In genomic region chr15:38554354-38554753, GRCh38 we compare ENCODE assay signal across 9 cellular contexts. TPM values are rescaled to one million over a fixed set of nuclear protein-coding genes. Genes with fewer than 3 reads are reported as not detected.
A peak's percentile ranks its signal among the peaks of the same experiment; 100 is the strongest.
DNase-seq lines count a peak whose midpoint lies in the region; ATAC-seq, FAIRE-seq and TF ChIP-seq lines count a peak whose summit lies in the region.
"Had no signal": no experiment of that assay in that cellular context is flagged by ENCODE, and none has a peak within 500 bp of the region (broad histone marks: within the 10 kb centered on the region; RNA-seq: fewer than 3 reads in every experiment).

No MANE protein-coding gene starts in this region.

- ATAC-seq in GM18498 (IDR thresholded peaks at IDR 0.05; ENCODE audit: unreplicated experiment): peak; percentile 56
- peak; percentile 56 for ATAC-seq in GM21619 (IDR thresholded peaks at IDR 0.05; ENCODE audit: unreplicated experiment)
- peak; percentile 39 to 86 (median 60) for ATAC-seq in T-cell (replicated peaks in 1 of 4)

- DNase-seq in T-cell (peak in 9 of 34 experiments; percentile 20 to 46 (median 26)), kidney glomerular epithelial cell (lab: John Stamatoyannopoulos, UW) (peak; percentile 81), putamen (ENCODE audit: low spot score) (no peak), NCI-H2227 (lab: John Stamatoyannopoulos, UW; ENCODE audit: unreplicated experiment) (no peak), HTR-8/SVneo (ENCODE audit: insufficient read length, low spot score) (no peak), type B pancreatic cell (ENCODE audit: extremely low spot score, unreplicated experiment) (no peak)
- DNase-seq: DND-41 had no signal

- H3K27ac Mint-ChIP-seq in T-cell: peak overlapping the region; percentile 94 to 98
- H3K27ac Mint-ChIP-seq in type B pancreatic cell: no peak overlapping the region

- H3K9me3 Mint-ChIP-seq in T-cell (no peaks in the 10 kb centered on the region), type B pancreatic cell (no peaks in the 10 kb centered on the region)

- H3K4me1 Mint-ChIP-seq in T-cell (peaks cover 90 to 92% (median 91%) of the 10 kb centered on the region in 3 donors), type B pancreatic cell (ENCODE audit: unreplicated experiment) (peaks cover 21% of the 10 kb centered on the region)

- peak overlapping the region in 2 of 3 donors; percentile 32 to 87 for H3K4me3 Mint-ChIP-seq in T-cell
- H3K4me3 Mint-ChIP-seq in type B pancreatic cell: no peak overlapping the region

- H3K36me3 Mint-ChIP-seq in T-cell (peaks cover 58% of the 10 kb centered on the region), type B pancreatic cell (no peaks in the 10 kb centered on the region)

- CTCF ChIA-PET in T-cell (lab: Charles Lee): interaction anchor here (0.6 to 5.1 kb wide), 8 partner anchors 9 to 145 kb away, joined by 3 to 33 read pairs (median 4); partner anchors contain the start of gene RASGRP1 (in 2 of the 2)

- no peak for TF ChIP-seq CTCF in type B pancreatic cell (conservative IDR thresholded peaks at IDR 0.05)

- H3K27me3 Mint-ChIP-seq in T-cell (no peaks in the 10 kb centered on the region), type B pancreatic cell (no peaks in the 10 kb centered on the region)

- FAIRE-seq in HTR-8/SVneo (lab: Jason Lieb, UNC): no peak

- POLR2A ChIA-PET in T-cell (lab: Charles Lee): interaction anchor here in 1 of 2 donors (0.5 to 0.9 kb wide), 2 partner anchors 73 to 99 kb away, joined by 3 to 4 read pairs; no protein-coding TSS in a partner anchor

RNA-seq across cellular contexts. Expression of gene RASGRP1, which starts 10.3 kb away (rescaled TPM):
- total RNA-seq in T-cell (100 to 1,000 TPM; 118 to 148 (median 131) TPM), type B pancreatic cell (ENCODE audit: low replicate concordance) (3.0 and 6.6 TPM in 2 replicates)

Comparison
In these comparisons a context has a peak if more than half of its experiments do, and no peak if none do; other contexts are left out.
1. RNA of gene RASGRP1, which starts 10.3 kb away (total RNA-seq): 118 to 148 TPM in T-cell; 3.0 to 6.6 TPM in type B pancreatic cell; every median in the first group is over 10 times any median in the second.
2. Peak in every context shown above with its lines, with median percentiles within 50 percentile points of each other: ATAC-seq.